In genomic region chr2:234555616-234556249, GRCh38 we compare ENCODE assay signal across 16 cellular contexts. TPM values are rescaled to one million over a fixed set of nuclear protein-coding genes. Genes with fewer than 3 reads are reported as not detected.
DNase-seq lines count a peak whose midpoint lies in the region; ATAC-seq and TF ChIP-seq lines count a peak whose summit lies in the region.
"Had no signal": no experiment of that assay in that cellular context is flagged by ENCODE, and none has a peak within 500 bp of the region (broad histone marks: within the 10 kb centered on the region; RNA-seq: fewer than 3 reads in every experiment).

No MANE protein-coding gene starts in this region.

- H3K4me3 Mint-ChIP-seq in activated CD8-positive, alpha-beta T cell treated with anti-CD3 and anti-CD28 coated beads for 36 hours, result no peak overlapping the region
- H3K4me3 Mint-ChIP-seq: activated T-cell treated with anti-CD3 and anti-CD28 coated beads, Interleukin-2, amount 50 U/mL, for 24 hours; CD4-positive, CD25-positive, alpha-beta regulatory T cell had no signal

- peaks cover 5% of the 10 kb centered on the region for H3K27me3 Mint-ChIP-seq in activated CD8-positive, alpha-beta T cell treated with anti-CD3 and anti-CD28 coated beads for 36 hours

- peak; percentile 66 for DNase-seq in AG10803 (ENCODE audit: low read depth)
- DNase-seq in EL, result peak; percentile 75
- peak; percentile 24 for DNase-seq in activated CD8-positive, alpha-beta T cell treated with anti-CD3 and anti-CD28 coated beads for 36 hours
- DNase-seq in iris pigment epithelial cell (ENCODE audit: low read depth), result peak; percentile 50
- DNase-seq in SKM-1 (lab: John Stamatoyannopoulos, UW; ENCODE audit: unreplicated experiment), result no peak
- DNase-seq: activated T-cell treated with anti-CD3 and anti-CD28 coated beads, Interleukin-2, amount 50 U/mL, for 24 hours; CD4-positive, CD25-positive, alpha-beta regulatory T cell; erythroblast; heart left ventricle; MM.1S; NCI-H82 had no signal

- POLR2A ChIA-PET in activated CD8-positive, alpha-beta T cell treated with anti-CD3 and anti-CD28 coated beads for 36 hours (lab: Charles Lee), result no interaction called here

- intact Hi-C loops in activated CD8-positive, alpha-beta T cell treated with anti-CD3 and anti-CD28 coated beads for 36 hours (cut with micrococcal nuclease), result no loop called here

- H3K4me1 Mint-ChIP-seq in activated CD8-positive, alpha-beta T cell treated with anti-CD3 and anti-CD28 coated beads for 36 hours (ENCODE audit: low read depth), result no peaks in the 10 kb centered on the region

- H3K4me3 ChIP-seq in AG10803 (ENCODE audit: low read length), result no peak overlapping the region
- H3K4me3 ChIP-seq: HAP-1, heart left ventricle, right atrium auricular region, suprapubic skin had no signal

- peak; percentile 53 for ATAC-seq in activated CD8-positive, alpha-beta T cell treated with anti-CD3 and anti-CD28 coated beads for 36 hours
- ATAC-seq in GM18873 (IDR thresholded peaks at IDR 0.05; ENCODE audit: low FRiP score, unreplicated experiment) (no peak), HG02938 (IDR thresholded peaks at IDR 0.05; ENCODE audit: unreplicated experiment) (no peak)
- ATAC-seq: heart left ventricle had no signal

- no peak overlapping the region for H3K27ac Mint-ChIP-seq in activated CD8-positive, alpha-beta T cell treated with anti-CD3 and anti-CD28 coated beads for 36 hours
- H3K27ac Mint-ChIP-seq: activated T-cell treated with anti-CD3 and anti-CD28 coated beads, Interleukin-2, amount 50 U/mL, for 24 hours had no signal

- CTCF ChIA-PET in activated CD8-positive, alpha-beta T cell treated with anti-CD3 and anti-CD28 coated beads for 36 hours (lab: Charles Lee), result interaction anchor here (0.8 to 2.8 kb wide), 3 partner anchors 10 to 561 kb away, joined by 3 to 13 read pairs (median 4); no protein-coding TSS in a partner anchor

- no peaks in the 10 kb centered on the region for H3K9me3 Mint-ChIP-seq in activated CD8-positive, alpha-beta T cell treated with anti-CD3 and anti-CD28 coated beads for 36 hours

- no peaks in the 10 kb centered on the region for H3K36me3 Mint-ChIP-seq in activated CD8-positive, alpha-beta T cell treated with anti-CD3 and anti-CD28 coated beads for 36 hours (ENCODE audit: low read depth)
- H3K36me3 Mint-ChIP-seq: CD4-positive, CD25-positive, alpha-beta regulatory T cell had no signal

- no peak for TF ChIP-seq CTCF in AG10803 (conservative IDR thresholded peaks at IDR 0.05; ENCODE audit: low read length)
- TF ChIP-seq CTCF in activated CD8-positive, alpha-beta T cell treated with anti-CD3 and anti-CD28 coated beads for 36 hours (IDR thresholded peaks at IDR 0.05), result no peak

RNA-seq across cellular contexts. Expression of gene ARL4C, which starts 58.9 kb away (rescaled TPM):
- total RNA-seq in activated CD8-positive, alpha-beta T cell treated with anti-CD3 and anti-CD28 coated beads for 36 hours, result 10 to 100 TPM; 44.8 to 45.1 TPM
